1 cellular context compared by ENCODE assay signal in the genomic region with DNA sequence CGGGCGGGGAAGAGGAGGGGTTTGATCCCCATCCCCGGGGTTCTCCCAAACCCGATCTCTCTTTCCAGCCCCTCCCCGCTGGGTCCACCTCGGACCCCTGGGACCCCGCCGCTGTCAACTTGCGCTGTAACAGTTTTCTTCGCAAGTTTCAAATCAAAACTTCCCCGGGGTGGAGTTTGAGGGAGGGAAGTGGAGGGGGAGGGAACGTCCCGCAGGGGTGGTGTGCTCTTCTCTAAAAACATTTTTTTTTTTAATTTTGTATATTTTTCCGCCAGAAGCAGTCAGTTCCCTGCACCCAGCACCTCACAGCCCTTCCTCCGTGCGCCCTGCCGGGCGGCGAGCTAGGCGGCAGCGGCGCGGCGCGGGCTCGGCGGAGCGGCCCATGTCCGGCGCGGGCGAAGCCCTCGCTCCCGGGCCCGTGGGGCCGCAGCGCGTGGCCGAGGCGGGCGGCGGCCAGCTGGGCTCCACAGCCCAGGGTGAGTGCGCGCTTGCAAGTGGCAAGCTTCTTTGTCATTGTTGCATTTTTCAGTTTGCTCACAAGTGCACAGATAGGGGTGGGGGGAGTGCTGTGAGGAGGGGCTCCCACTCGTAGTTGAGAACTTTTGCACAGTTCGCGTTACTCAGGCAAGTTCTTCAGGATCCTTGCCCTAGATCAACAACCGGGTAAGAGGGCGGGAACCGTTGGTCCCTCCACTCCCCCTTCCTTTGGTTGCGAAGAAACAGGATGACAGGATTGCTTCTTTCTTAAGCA.
TF ChIP-seq lines count a peak whose summit lies in the region.

No MANE protein-coding gene starts in this region.

TF ChIP-seq in HEK293, 187 proteins besides CTCF, POLR2A, EP300 and RAD21 (continued from another document):
- TF ChIP-seq, protein P1, sequence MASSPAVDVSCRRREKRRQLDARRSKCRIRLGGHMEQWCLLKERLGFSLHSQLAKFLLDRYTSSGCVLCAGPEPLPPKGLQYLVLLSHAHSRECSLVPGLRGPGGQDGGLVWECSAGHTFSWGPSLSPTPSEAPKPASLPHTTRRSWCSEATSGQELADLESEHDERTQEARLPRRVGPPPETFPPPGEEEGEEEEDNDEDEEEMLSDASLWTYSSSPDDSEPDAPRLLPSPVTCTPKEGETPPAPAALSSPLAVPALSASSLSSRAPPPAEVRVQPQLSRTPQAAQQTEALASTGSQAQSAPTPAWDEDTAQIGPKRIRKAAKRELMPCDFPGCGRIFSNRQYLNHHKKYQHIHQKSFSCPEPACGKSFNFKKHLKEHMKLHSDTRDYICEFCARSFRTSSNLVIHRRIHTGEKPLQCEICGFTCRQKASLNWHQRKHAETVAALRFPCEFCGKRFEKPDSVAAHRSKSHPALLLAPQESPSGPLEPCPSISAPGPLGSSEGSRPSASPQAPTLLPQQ (tag by site-specific recombination; IDR thresholded peaks at IDR 0.05), result peak; percentile 19; the same call in 1 of the 2 replicates
- TF ChIP-seq ZBTB17 (tag by site-specific recombination; IDR thresholded peaks at IDR 0.05) (peak; percentile 58), KLF9 (tag by site-specific recombination; IDR thresholded peaks at IDR 0.05; ENCODE audit: low read depth) (peak; percentile 56; the same call in 1 of the 2 replicates), ZNF335 (tag by site-specific recombination; conservative IDR thresholded peaks at IDR 0.05) (peak; percentile 96), ZBTB26 (tag by site-specific recombination; optimal IDR thresholded peaks at IDR 0.05) (peak; percentile 58), ZNF366 (tag by site-specific recombination; conservative IDR thresholded peaks at IDR 0.05) (peak; percentile 53), SCRT2 (tag by site-specific recombination; IDR thresholded peaks at IDR 0.05) (0 out of 2 replicates have a peak, but pooled peaks have one; percentile 16), ZNF19 (tag by site-specific recombination; IDR thresholded peaks at IDR 0.05; ENCODE audit: low read depth) (no peak), MZF1 (tag by site-specific recombination; IDR thresholded peaks at IDR 0.05; ENCODE audit: borderline replicate concordance) (peak; percentile 50; the same call in 1 of the 2 replicates), ZNF658 (tag by site-specific recombination; IDR thresholded peaks at IDR 0.05) (no peak), ZSCAN30 (tag by site-specific recombination; IDR thresholded peaks at IDR 0.05) (0 out of 2 replicates have a peak, but pooled peaks have one; percentile 36)
- TF ChIP-seq, protein P2, sequence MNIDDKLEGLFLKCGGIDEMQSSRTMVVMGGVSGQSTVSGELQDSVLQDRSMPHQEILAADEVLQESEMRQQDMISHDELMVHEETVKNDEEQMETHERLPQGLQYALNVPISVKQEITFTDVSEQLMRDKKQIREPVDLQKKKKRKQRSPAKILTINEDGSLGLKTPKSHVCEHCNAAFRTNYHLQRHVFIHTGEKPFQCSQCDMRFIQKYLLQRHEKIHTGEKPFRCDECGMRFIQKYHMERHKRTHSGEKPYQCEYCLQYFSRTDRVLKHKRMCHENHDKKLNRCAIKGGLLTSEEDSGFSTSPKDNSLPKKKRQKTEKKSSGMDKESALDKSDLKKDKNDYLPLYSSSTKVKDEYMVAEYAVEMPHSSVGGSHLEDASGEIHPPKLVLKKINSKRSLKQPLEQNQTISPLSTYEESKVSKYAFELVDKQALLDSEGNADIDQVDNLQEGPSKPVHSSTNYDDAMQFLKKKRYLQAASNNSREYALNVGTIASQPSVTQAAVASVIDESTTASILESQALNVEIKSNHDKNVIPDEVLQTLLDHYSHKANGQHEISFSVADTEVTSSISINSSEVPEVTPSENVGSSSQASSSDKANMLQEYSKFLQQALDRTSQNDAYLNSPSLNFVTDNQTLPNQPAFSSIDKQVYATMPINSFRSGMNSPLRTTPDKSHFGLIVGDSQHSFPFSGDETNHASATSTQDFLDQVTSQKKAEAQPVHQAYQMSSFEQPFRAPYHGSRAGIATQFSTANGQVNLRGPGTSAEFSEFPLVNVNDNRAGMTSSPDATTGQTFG (tag by site-specific recombination; IDR thresholded peaks at IDR 0.05; ENCODE audit: borderline replicate concordance), result no peak
- TF ChIP-seq, protein P3, sequence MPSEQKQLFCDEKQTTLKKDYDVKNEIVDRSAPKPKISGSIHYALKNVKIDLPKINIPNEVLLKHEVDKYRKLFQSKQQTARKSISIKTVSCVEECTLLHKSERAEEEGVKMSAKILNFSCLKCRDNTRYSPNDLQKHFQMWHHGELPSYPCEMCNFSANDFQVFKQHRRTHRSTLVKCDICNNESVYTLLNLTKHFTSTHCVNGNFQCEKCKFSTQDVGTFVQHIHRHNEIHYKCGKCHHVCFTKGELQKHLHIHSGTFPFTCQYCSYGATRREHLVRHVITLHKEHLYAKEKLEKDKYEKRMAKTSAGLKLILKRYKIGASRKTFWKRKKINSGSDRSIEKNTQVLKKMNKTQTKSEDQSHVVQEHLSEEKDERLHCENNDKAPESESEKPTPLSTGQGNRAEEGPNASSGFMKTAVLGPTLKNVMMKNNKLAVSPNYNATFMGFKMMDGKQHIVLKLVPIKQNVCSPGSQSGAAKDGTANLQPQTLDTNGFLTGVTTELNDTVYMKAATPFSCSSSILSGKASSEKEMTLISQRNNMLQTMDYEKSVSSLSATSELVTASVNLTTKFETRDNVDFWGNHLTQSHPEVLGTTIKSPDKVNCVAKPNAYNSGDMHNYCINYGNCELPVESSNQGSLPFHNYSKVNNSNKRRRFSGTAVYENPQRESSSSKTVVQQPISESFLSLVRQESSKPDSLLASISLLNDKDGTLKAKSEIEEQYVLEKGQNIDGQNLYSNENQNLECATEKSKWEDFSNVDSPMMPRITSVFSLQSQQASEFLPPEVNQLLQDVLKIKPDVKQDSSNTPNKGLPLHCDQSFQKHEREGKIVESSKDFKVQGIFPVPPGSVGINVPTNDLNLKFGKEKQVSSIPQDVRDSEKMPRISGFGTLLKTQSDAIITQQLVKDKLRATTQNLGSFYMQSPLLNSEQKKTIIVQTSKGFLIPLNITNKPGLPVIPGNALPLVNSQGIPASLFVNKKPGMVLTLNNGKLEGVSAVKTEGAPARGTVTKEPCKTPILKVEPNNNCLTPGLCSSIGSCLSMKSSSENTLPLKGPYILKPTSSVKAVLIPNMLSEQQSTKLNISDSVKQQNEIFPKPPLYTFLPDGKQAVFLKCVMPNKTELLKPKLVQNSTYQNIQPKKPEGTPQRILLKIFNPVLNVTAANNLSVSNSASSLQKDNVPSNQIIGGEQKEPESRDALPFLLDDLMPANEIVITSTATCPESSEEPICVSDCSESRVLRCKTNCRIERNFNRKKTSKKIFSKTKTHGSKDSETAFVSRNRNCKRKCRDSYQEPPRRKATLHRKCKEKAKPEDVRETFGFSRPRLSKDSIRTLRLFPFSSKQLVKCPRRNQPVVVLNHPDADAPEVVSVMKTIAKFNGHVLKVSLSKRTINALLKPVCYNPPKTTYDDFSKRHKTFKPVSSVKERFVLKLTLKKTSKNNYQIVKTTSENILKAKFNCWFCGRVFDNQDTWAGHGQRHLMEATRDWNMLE (tag by site-specific recombination; conservative IDR thresholded peaks at IDR 0.05; ENCODE audit: low read depth), result 0 out of 2 replicates have a peak, but pooled peaks have one; percentile 15
